Comparison of ENCODE assay signal across 3 cellular contexts in the genomic region with DNA sequence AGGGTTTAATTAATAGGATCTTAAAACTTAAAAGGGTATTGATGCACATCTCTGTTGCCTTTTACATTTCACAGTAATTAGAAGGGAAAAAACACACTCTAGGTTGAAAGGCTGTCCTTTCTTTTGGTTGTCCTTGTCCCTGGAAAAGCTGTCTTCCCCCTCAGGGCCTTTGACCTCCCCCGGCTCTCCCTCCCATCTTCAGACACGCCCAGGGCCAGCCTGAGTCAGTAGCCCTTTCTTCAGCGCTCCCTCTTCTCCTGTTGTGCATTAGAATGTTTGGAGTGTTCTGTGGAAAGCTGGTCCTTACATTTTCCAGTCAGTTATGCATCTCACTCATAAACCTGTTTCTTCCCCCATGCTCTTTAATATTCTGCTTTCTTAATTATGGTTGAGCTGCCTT.
TF ChIP-seq lines count a peak whose summit lies in the region.

No MANE protein-coding gene starts in this region.

TF ChIP-seq in A549, 52 proteins besides CTCF, POLR2A, EP300 and RAD21:
- TF ChIP-seq, protein P1, sequence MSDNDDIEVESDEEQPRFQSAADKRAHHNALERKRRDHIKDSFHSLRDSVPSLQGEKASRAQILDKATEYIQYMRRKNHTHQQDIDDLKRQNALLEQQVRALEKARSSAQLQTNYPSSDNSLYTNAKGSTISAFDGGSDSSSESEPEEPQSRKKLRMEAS (IDR thresholded peaks at IDR 0.05) = no peak
- no peak for TF ChIP-seq KDM1A (IDR thresholded peaks at IDR 0.05; ENCODE audit: low read depth)
- TF ChIP-seq, protein P2, sequence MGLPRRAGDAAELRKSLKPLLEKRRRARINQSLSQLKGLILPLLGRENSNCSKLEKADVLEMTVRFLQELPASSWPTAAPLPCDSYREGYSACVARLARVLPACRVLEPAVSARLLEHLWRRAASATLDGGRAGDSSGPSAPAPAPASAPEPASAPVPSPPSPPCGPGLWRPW (IDR thresholded peaks at IDR 0.05) = no peak
- TF ChIP-seq ZNF302 (CRISPR knock-in tag; IDR thresholded peaks at IDR 0.05) = no peak
- TF ChIP-seq MAFK (IDR thresholded peaks at IDR 0.05; ENCODE audit: partially characterized antibody) = no peak
- TF ChIP-seq MYC (IDR thresholded peaks at IDR 0.05; ENCODE audit: borderline replicate concordance, low read length) = no peak
- TF ChIP-seq FOSB (CRISPR knock-in tag; IDR thresholded peaks at IDR 0.05) = no peak

TF ChIP-seq in HCT116, 20 proteins besides CTCF, POLR2A, EP300 and RAD21 (continued from another document):
- TF ChIP-seq, protein P1 (IDR thresholded peaks at IDR 0.05) = peak; percentile 17; the same call in 1 of the 2 replicates
- TF ChIP-seq ZFX (IDR thresholded peaks at IDR 0.05) = no peak
TF ChIP-seq in HCT116: peak in this region for 1.

TF ChIP-seq in GM23338, 12 proteins besides CTCF, POLR2A, EP300 and RAD21:
- TF ChIP-seq, protein P3, sequence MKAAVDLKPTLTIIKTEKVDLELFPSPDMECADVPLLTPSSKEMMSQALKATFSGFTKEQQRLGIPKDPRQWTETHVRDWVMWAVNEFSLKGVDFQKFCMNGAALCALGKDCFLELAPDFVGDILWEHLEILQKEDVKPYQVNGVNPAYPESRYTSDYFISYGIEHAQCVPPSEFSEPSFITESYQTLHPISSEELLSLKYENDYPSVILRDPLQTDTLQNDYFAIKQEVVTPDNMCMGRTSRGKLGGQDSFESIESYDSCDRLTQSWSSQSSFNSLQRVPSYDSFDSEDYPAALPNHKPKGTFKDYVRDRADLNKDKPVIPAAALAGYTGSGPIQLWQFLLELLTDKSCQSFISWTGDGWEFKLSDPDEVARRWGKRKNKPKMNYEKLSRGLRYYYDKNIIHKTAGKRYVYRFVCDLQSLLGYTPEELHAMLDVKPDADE (IDR thresholded peaks at IDR 0.05) = no peak
- TF ChIP-seq NANOG (IDR thresholded peaks at IDR 0.05; ENCODE audit: borderline replicate concordance) (no peak), POLR2AphosphoS5 (IDR thresholded peaks at IDR 0.05; ENCODE audit: low read depth) (no peak), CREB1 (CRISPR knock-in tag; IDR thresholded peaks at IDR 0.05; ENCODE audit: low read depth) (no peak), ZNF114 (CRISPR knock-in tag; IDR thresholded peaks at IDR 0.05) (no peak), STAT1 (IDR thresholded peaks at IDR 0.05; ENCODE audit: unreplicated experiment) (no peak), EZH2 (IDR thresholded peaks at IDR 0.05; ENCODE audit: low read depth, unreplicated experiment) (no peak), JUNB (IDR thresholded peaks at IDR 0.05; ENCODE audit: unreplicated experiment) (no peak)
- TF ChIP-seq, protein P4, sequence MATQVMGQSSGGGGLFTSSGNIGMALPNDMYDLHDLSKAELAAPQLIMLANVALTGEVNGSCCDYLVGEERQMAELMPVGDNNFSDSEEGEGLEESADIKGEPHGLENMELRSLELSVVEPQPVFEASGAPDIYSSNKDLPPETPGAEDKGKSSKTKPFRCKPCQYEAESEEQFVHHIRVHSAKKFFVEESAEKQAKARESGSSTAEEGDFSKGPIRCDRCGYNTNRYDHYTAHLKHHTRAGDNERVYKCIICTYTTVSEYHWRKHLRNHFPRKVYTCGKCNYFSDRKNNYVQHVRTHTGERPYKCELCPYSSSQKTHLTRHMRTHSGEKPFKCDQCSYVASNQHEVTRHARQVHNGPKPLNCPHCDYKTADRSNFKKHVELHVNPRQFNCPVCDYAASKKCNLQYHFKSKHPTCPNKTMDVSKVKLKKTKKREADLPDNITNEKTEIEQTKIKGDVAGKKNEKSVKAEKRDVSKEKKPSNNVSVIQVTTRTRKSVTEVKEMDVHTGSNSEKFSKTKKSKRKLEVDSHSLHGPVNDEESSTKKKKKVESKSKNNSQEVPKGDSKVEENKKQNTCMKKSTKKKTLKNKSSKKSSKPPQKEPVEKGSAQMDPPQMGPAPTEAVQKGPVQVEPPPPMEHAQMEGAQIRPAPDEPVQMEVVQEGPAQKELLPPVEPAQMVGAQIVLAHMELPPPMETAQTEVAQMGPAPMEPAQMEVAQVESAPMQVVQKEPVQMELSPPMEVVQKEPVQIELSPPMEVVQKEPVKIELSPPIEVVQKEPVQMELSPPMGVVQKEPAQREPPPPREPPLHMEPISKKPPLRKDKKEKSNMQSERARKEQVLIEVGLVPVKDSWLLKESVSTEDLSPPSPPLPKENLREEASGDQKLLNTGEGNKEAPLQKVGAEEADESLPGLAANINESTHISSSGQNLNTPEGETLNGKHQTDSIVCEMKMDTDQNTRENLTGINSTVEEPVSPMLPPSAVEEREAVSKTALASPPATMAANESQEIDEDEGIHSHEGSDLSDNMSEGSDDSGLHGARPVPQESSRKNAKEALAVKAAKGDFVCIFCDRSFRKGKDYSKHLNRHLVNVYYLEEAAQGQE (IDR thresholded peaks at IDR 0.05; ENCODE audit: unreplicated experiment) = no peak
- TF ChIP-seq, protein P5, sequence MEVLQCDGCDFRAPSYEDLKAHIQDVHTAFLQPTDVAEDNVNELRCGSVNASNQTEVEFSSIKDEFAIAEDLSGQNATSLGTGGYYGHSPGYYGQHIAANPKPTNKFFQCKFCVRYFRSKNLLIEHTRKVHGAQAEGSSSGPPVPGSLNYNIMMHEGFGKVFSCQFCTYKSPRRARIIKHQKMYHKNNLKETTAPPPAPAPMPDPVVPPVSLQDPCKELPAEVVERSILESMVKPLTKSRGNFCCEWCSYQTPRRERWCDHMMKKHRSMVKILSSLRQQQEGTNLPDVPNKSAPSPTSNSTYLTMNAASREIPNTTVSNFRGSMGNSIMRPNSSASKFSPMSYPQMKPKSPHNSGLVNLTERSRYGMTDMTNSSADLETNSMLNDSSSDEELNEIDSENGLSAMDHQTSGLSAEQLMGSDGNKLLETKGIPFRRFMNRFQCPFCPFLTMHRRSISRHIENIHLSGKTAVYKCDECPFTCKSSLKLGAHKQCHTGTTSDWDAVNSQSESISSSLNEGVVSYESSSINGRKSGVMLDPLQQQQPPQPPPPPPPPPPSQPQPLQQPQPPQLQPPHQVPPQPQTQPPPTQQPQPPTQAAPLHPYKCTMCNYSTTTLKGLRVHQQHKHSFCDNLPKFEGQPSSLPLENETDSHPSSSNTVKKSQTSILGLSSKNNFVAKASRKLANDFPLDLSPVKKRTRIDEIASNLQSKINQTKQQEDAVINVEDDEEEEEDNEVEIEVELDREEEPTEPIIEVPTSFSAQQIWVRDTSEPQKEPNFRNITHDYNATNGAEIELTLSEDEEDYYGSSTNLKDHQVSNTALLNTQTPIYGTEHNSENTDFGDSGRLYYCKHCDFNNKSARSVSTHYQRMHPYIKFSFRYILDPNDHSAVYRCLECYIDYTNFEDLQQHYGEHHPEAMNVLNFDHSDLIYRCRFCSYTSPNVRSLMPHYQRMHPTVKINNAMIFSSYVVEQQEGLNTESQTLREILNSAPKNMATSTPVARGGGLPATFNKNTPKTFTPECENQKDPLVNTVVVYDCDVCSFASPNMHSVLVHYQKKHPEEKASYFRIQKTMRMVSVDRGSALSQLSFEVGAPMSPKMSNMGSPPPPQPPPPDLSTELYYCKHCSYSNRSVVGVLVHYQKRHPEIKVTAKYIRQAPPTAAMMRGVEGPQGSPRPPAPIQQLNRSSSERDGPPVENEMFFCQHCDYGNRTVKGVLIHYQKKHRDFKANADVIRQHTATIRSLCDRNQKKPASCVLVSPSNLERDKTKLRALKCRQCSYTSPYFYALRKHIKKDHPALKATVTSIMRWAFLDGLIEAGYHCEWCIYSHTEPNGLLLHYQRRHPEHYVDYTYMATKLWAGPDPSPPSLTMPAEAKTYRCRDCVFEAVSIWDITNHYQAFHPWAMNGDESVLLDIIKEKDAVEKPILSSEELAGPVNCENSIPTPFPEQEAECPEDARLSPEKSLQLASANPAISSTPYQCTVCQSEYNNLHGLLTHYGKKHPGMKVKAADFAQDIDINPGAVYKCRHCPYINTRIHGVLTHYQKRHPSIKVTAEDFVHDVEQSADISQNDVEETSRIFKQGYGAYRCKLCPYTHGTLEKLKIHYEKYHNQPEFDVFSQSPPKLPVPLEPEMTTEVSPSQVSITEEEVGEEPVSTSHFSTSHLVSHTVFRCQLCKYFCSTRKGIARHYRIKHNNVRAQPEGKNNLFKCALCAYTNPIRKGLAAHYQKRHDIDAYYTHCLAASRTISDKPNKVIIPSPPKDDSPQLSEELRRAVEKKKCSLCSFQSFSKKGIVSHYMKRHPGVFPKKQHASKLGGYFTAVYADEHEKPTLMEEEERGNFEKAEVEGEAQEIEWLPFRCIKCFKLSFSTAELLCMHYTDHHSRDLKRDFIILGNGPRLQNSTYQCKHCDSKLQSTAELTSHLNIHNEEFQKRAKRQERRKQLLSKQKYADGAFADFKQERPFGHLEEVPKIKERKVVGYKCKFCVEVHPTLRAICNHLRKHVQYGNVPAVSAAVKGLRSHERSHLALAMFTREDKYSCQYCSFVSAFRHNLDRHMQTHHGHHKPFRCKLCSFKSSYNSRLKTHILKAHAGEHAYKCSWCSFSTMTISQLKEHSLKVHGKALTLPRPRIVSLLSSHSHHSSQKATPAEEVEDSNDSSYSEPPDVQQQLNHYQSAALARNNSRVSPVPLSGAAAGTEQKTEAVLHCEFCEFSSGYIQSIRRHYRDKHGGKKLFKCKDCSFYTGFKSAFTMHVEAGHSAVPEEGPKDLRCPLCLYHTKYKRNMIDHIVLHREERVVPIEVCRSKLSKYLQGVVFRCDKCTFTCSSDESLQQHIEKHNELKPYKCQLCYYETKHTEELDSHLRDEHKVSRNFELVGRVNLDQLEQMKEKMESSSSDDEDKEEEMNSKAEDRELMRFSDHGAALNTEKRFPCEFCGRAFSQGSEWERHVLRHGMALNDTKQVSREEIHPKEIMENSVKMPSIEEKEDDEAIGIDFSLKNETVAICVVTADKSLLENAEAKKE (CRISPR knock-in tag; IDR thresholded peaks at IDR 0.05) = no peak
